In genomic region chr7:45872116-45873034, GRCh38 we compare ENCODE assay signal across 11 cellular contexts. TPM values are rescaled to one million over a fixed set of nuclear protein-coding genes. Genes with fewer than 3 reads are reported as not detected.
DNase-seq lines count a peak whose midpoint lies in the region; ATAC-seq and TF ChIP-seq lines count a peak whose summit lies in the region.
"Had no signal": no experiment of that assay in that cellular context is flagged by ENCODE, and none has a peak within 500 bp of the region (broad histone marks: within the 10 kb centered on the region; RNA-seq: fewer than 3 reads in every experiment).

No MANE protein-coding gene starts in this region.

- H3K27me3 ChIP-seq in PC-3 (ENCODE audit: low read length) = no peaks in the 10 kb centered on the region
- no peaks in the 10 kb centered on the region for H3K27me3 ChIP-seq in tibial nerve

- WGBS in tibial nerve, 2 donors = 60% methylated on average over 7 of the region's 10 CpGs

- no peak for TF ChIP-seq EP300 in tibial nerve (IDR thresholded peaks at IDR 0.05)

- intact Hi-C loops in PC-3 (cut with micrococcal nuclease) = no loop called here
- intact Hi-C loops in activated T-helper 1 cell treated with anti-CD3 and anti-CD28 coated beads, Interleukin-12 subunit alpha, Interleukin-12 subunit beta, Interleukin-2, Interleukin-4 antibody, amounts not matched to agents 30 ng/mL and 10 ng/mL and 1 ng/mL, durations not matched to agents 14 hours and 24 hours and 36 hours (cut with micrococcal nuclease) = no loop called here

- no TSS peak for BruUV-seq in PC-3 (replicated peaks; lab: Mats Ljungman, UMichigan)

- H3K36me3 Mint-ChIP-seq in activated T-helper 1 cell treated with anti-CD3 and anti-CD28 coated beads, Interleukin-12 subunit alpha, Interleukin-12 subunit beta, Interleukin-2, Interleukin-4 antibody, amounts not matched to agents 30 ng/mL and 10 ng/mL and 1 ng/mL, durations not matched to agents 14 hours and 24 hours and 36 hours (ENCODE audit: low read depth) = no peaks in the 10 kb centered on the region

- no peak overlapping the region for H3K27ac ChIP-seq in 22Rv1
- no peak overlapping the region for H3K27ac ChIP-seq in PC-3 (ENCODE audit: low read length)
- H3K27ac ChIP-seq in tibial nerve = no peak overlapping the region

- no peaks in the 10 kb centered on the region for H3K9me3 ChIP-seq in PC-3 (ENCODE audit: low read length)
- peaks cover 0 to 9% (median 0%) of the 10 kb centered on the region in 4 donors for H3K9me3 ChIP-seq in tibial nerve

- H3K27ac Mint-ChIP-seq in activated T-helper 1 cell treated with anti-CD3 and anti-CD28 coated beads, Interleukin-12 subunit alpha, Interleukin-12 subunit beta, Interleukin-2, Interleukin-4 antibody, amounts not matched to agents 30 ng/mL and 10 ng/mL and 1 ng/mL, durations not matched to agents 14 hours and 24 hours and 36 hours = no peak overlapping the region

- H3K4me2 ChIP-seq in PC-3 (ENCODE audit: low read length) = no peak overlapping the region

- no peak overlapping the region for H2AFZ ChIP-seq in PC-3 (ENCODE audit: low read length)

- no peaks in the 10 kb centered on the region for H3K9me3 Mint-ChIP-seq in activated T-helper 1 cell treated with anti-CD3 and anti-CD28 coated beads, Interleukin-12 subunit alpha, Interleukin-12 subunit beta, Interleukin-2, Interleukin-4 antibody, amounts not matched to agents 30 ng/mL and 10 ng/mL and 1 ng/mL, durations not matched to agents 14 hours and 24 hours and 36 hours

- H3F3A ChIP-seq in PC-3 (ENCODE audit: low read length, unreplicated experiment) = no peaks in the 10 kb centered on the region

- no peak for ATAC-seq in PC-3
- ATAC-seq: activated CD4-positive, CD25-positive, alpha-beta regulatory T cell treated with anti-CD3 and anti-CD28 coated beads, Interleukin-2, amount 50 U/mL, for 24 hours had no signal

- TF ChIP-seq POLR2A in tibial nerve (IDR thresholded peaks at IDR 0.05) = no peak

- H3K9me2 ChIP-seq in PC-3 (replicated peaks; ENCODE audit: low read length) = no peaks in the 10 kb centered on the region

- peaks cover 41% of the 10 kb centered on the region for H3K4me1 ChIP-seq in PC-3 (ENCODE audit: insufficient read depth, low read length)
- no peaks in the 10 kb centered on the region for H3K4me1 ChIP-seq in tibial nerve

- DNase-seq in PC-3 (peak; percentile 45), fibroblast of the aortic adventitia (ENCODE audit: low read depth) (no peak), SK-N-DZ (ENCODE audit: low spot score) (no peak), tibial nerve (ENCODE audit: low spot score in 2 of 2) (no peak), NCI-H446 (lab: John Stamatoyannopoulos, UW) (no peak)
- DNase-seq in activated T-helper 1 cell treated with anti-CD3 and anti-CD28 coated beads, Interleukin-12 subunit alpha, Interleukin-12 subunit beta, Interleukin-2, Interleukin-4 antibody, amounts not matched to agents 30 ng/mL and 10 ng/mL and 1 ng/mL, durations not matched to agents 14 hours and 24 hours and 36 hours (ENCODE audit: low spot score) = no peak
- DNase-seq: central memory CD4-positive, alpha-beta T cell; NCI-H1105 had no signal

- CTCF ChIA-PET in PC-3 (lab: Charles Lee) = no interaction called here

- peak; percentile 93 for TF ChIP-seq CTCF in 22Rv1 (IDR thresholded peaks at IDR 0.05)
- TF ChIP-seq CTCF in GM12875 (IDR thresholded peaks at IDR 0.05; ENCODE audit: borderline replicate concordance, insufficient read depth, low read depth, low read length) = peak; percentile 69
- TF ChIP-seq CTCF in PC-3 (conservative IDR thresholded peaks at IDR 0.05; ENCODE audit: low read depth, low read length) = peak; percentile 65
- TF ChIP-seq CTCF in fibroblast of the aortic adventitia (IDR thresholded peaks at IDR 0.05; ENCODE audit: insufficient read depth, low read length) = peak; percentile 56
- TF ChIP-seq CTCF in tibial nerve (IDR thresholded peaks at IDR 0.05) = no peak

- H4K20me1 ChIP-seq in PC-3 (ENCODE audit: low read length) = no peaks in the 10 kb centered on the region

- POLR2A ChIA-PET in PC-3 (lab: Charles Lee; ENCODE audit: unreplicated experiment) = no interaction called here

- no peaks in the 10 kb centered on the region for H3K79me2 ChIP-seq in PC-3 (ENCODE audit: low read length)

- H3K4me1 Mint-ChIP-seq in activated T-helper 1 cell treated with anti-CD3 and anti-CD28 coated beads, Interleukin-12 subunit alpha, Interleukin-12 subunit beta, Interleukin-2, Interleukin-4 antibody, amounts not matched to agents 30 ng/mL and 10 ng/mL and 1 ng/mL, durations not matched to agents 14 hours and 24 hours and 36 hours (ENCODE audit: low read depth) = no peaks in the 10 kb centered on the region

- H3K9ac ChIP-seq in PC-3 (ENCODE audit: low read length) = no peak overlapping the region

- H3K4me3 Mint-ChIP-seq in activated T-helper 1 cell treated with anti-CD3 and anti-CD28 coated beads, Interleukin-12 subunit alpha, Interleukin-12 subunit beta, Interleukin-2, Interleukin-4 antibody, amounts not matched to agents 30 ng/mL and 10 ng/mL and 1 ng/mL, durations not matched to agents 14 hours and 24 hours and 36 hours = no peak overlapping the region

- H3K4me3 ChIP-seq in GM12875 (ENCODE audit: low read depth, low read length) (no peak overlapping the region), PC-3 (ENCODE audit: low read length) (no peak overlapping the region), fibroblast of the aortic adventitia (ENCODE audit: low read depth, low read length) (no peak overlapping the region), tibial nerve (no peak overlapping the region)

- H3K27me3 Mint-ChIP-seq in activated T-helper 1 cell treated with anti-CD3 and anti-CD28 coated beads, Interleukin-12 subunit alpha, Interleukin-12 subunit beta, Interleukin-2, Interleukin-4 antibody, amounts not matched to agents 30 ng/mL and 10 ng/mL and 1 ng/mL, durations not matched to agents 14 hours and 24 hours and 36 hours (ENCODE audit: insufficient read depth) = peaks cover 5% of the 10 kb centered on the region

- H3K36me3 ChIP-seq in PC-3 (ENCODE audit: low read depth, low read length) (no peaks in the 10 kb centered on the region), tibial nerve (no peaks in the 10 kb centered on the region)

RNA-seq across cellular contexts. Expression of gene CCDC201, which starts 0.5 kb away (rescaled TPM):
- total RNA-seq in PC-3 (2014; rRNA removed) (0.11 TPM in 1 of 2 replicates, not detected in the other), fibroblast of the aortic adventitia (ENCODE audit: low replicate concordance) (0.09 TPM in 1 of 2 replicates, not detected in the other), tibial nerve (not detected)
- total RNA-seq in activated T-helper 1 cell treated with anti-CD3 and anti-CD28 coated beads, Interleukin-12 subunit alpha, Interleukin-12 subunit beta, Interleukin-2, Interleukin-4 antibody, amounts not matched to agents 30 ng/mL and 10 ng/mL and 1 ng/mL, durations not matched to agents 14 hours and 24 hours and 36 hours = not detected in 2 replicates
- not detected in 2 replicates for polyA plus RNA-seq in SK-N-DZ (2014; cell fraction: cytosol; rRNA removed)
- not detected in 2 replicates for polyA plus RNA-seq in SK-N-DZ (2014; cell fraction: nucleus; rRNA removed)

RNA-seq across cellular contexts. Expression of gene IGFBP1, which starts 15.9 kb away (rescaled TPM):
- total RNA-seq in PC-3 (2014; rRNA removed) (1.3 and 1.5 TPM in 2 replicates), fibroblast of the aortic adventitia (ENCODE audit: low replicate concordance) (5.3 TPM in 1 of 2 replicates, not detected in the other), tibial nerve (not detected)
- total RNA-seq in activated T-helper 1 cell treated with anti-CD3 and anti-CD28 coated beads, Interleukin-12 subunit alpha, Interleukin-12 subunit beta, Interleukin-2, Interleukin-4 antibody, amounts not matched to agents 30 ng/mL and 10 ng/mL and 1 ng/mL, durations not matched to agents 14 hours and 24 hours and 36 hours = not detected in 2 replicates
- polyA plus RNA-seq in SK-N-DZ (2014; cell fraction: cytosol; rRNA removed) = not detected in 2 replicates
- not detected in 2 replicates for polyA plus RNA-seq in SK-N-DZ (2014; cell fraction: nucleus; rRNA removed)

RNA-seq across cellular contexts. Expression of gene IGFBP3, which starts 48.7 kb away (rescaled TPM):
- 120 and 136 TPM in 2 replicates for total RNA-seq in PC-3 (2014; rRNA removed)
- 287 and 1,278 TPM in 2 replicates for total RNA-seq in fibroblast of the aortic adventitia (ENCODE audit: low replicate concordance)
- 1.2 and 1.3 TPM in 2 replicates for total RNA-seq in activated T-helper 1 cell treated with anti-CD3 and anti-CD28 coated beads, Interleukin-12 subunit alpha, Interleukin-12 subunit beta, Interleukin-2, Interleukin-4 antibody, amounts not matched to agents 30 ng/mL and 10 ng/mL and 1 ng/mL, durations not matched to agents 14 hours and 24 hours and 36 hours
- 5.6 and 7.5 TPM in 2 replicates for polyA plus RNA-seq in SK-N-DZ (2014; cell fraction: cytosol; rRNA removed)
- polyA plus RNA-seq in SK-N-DZ (2014; cell fraction: nucleus; rRNA removed) = 3.9 and 7.3 TPM in 2 replicates
- total RNA-seq in tibial nerve = 100 to 1,000 TPM; 145 to 377 (median 257) TPM

Comparison
In these comparisons a context has a peak if more than half of its experiments do, and no peak if none do; other contexts are left out.
1. CTCF ChIP-seq: peak in 22Rv1 (single experiment), GM12875 (single experiment), PC-3 (single experiment) and fibroblast of the aortic adventitia (single experiment); none in tibial nerve (0 of 5).
2. RNA of gene IGFBP3, which starts 48.7 kb away (total RNA-seq): 287 to 1,278 TPM in fibroblast of the aortic adventitia, 145 to 377 TPM in tibial nerve and 120 to 136 TPM in PC-3; 1.2 to 1.3 TPM in activated T-helper 1 cell treated with anti-CD3 and anti-CD28 coated beads, Interleukin-12 subunit alpha, Interleukin-12 subunit beta, Interleukin-2, Interleukin-4 antibody, amounts not matched to agents 30 ng/mL and 10 ng/mL and 1 ng/mL, durations not matched to agents 14 hours and 24 hours and 36 hours; every median in the first group is over 10 times any median in the second.